Comparison of ENCODE assay signal across 8 cellular contexts in the genomic region with DNA sequence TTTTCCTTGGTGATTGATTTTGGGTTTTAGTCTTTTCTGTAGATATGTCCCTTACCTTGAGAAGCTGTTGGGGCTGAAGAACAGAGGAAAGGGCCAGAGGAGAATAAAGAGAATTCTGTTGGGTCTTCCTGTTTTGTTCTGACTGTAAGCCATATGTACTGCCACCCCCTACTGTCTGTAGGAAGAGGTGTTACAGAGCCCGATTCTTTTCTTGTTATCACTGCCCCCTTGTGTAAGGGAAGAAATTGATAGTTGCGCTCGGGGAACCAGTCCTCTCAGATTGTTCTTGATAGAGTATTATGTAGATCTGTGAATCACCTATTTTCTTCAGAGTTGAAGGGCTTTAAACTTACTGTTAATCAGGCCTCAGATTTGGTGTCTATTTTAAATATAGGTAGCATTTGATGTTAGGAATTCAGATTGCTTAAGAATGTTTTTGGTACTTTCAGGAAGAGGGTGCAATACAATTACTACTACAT. TPM values are rescaled to one million over a fixed set of nuclear protein-coding genes. Genes with fewer than 3 reads are reported as not detected.
A peak's percentile ranks its signal among the peaks of the same experiment; 100 is the strongest.
DNase-seq lines count a peak whose midpoint lies in the region; ATAC-seq and TF ChIP-seq lines count a peak whose summit lies in the region.

No MANE protein-coding gene starts in this region.

- no peak overlapping the region for H3K27ac ChIP-seq in CD4-positive, alpha-beta T cell (ENCODE audit: low read depth, low read length)
- no peak overlapping the region for H3K27ac ChIP-seq in tibial artery

- no peaks in the 10 kb centered on the region for H3K9me3 Mint-ChIP-seq in CD4-positive, alpha-beta T cell
- H3K9me3 Mint-ChIP-seq in activated CD4-positive, alpha-beta memory T cell treated with anti-CD3 and anti-CD28 coated beads, Interleukin-2, amount 10 ng/mL, durations not matched to agents 7 days and 5 days: no peaks in the 10 kb centered on the region
- no peaks in the 10 kb centered on the region for H3K9me3 Mint-ChIP-seq in naive thymus-derived CD8-positive, alpha-beta T cell

- H3K4me3 ChIP-seq in epithelial cell of proximal tubule (ENCODE audit: low read depth, low read length) (peak overlapping the region; percentile 90), tibial artery (no peak overlapping the region)

- H3K36me3 ChIP-seq in tibial artery: no peaks in the 10 kb centered on the region

- CTCF ChIA-PET in CD4-positive, alpha-beta T cell (lab: Charles Lee): interaction anchor here (1.0 kb wide), 1 partner anchor 127 kb away, joined by 3 read pairs; no protein-coding TSS in a partner anchor
- CTCF ChIA-PET in activated CD4-positive, alpha-beta memory T cell treated with anti-CD3 and anti-CD28 coated beads, Interleukin-2, amount 10 ng/mL, durations not matched to agents 7 days and 5 days (lab: Charles Lee): interaction anchor here (0.6 kb wide), 1 partner anchor 266 kb away, joined by 3 read pairs; no protein-coding TSS in a partner anchor

- no peaks in the 10 kb centered on the region for H3K27me3 ChIP-seq in CD4-positive, alpha-beta T cell (ENCODE audit: control insufficient read depth, insufficient read depth, low read length)
- H3K27me3 ChIP-seq in tibial artery: no peaks in the 10 kb centered on the region

- POLR2A ChIA-PET in CD4-positive, alpha-beta T cell (lab: Charles Lee): no interaction called here
- POLR2A ChIA-PET in activated CD4-positive, alpha-beta memory T cell treated with anti-CD3 and anti-CD28 coated beads, Interleukin-2, amount 10 ng/mL, durations not matched to agents 7 days and 5 days (lab: Charles Lee): interaction anchor here (0.6 kb wide), 1 partner anchor 410 kb away, joined by 3 read pairs; no protein-coding TSS in a partner anchor
- POLR2A ChIA-PET in naive thymus-derived CD8-positive, alpha-beta T cell (lab: Charles Lee): no interaction called here

- peaks cover 0 to 20% (median 15%) of the 10 kb centered on the region in 4 donors for H3K4me1 ChIP-seq in tibial artery

- peak overlapping the region; percentile 87 for H3K4me3 Mint-ChIP-seq in CD4-positive, alpha-beta T cell
- peak overlapping the region; percentile 25 for H3K4me3 Mint-ChIP-seq in activated CD4-positive, alpha-beta memory T cell treated with anti-CD3 and anti-CD28 coated beads, Interleukin-2, amount 10 ng/mL, durations not matched to agents 7 days and 5 days
- H3K4me3 Mint-ChIP-seq in naive thymus-derived CD8-positive, alpha-beta T cell: peak overlapping the region; percentile 4 to 80 (median 61)

- H3K27me3 Mint-ChIP-seq in CD4-positive, alpha-beta T cell: no peaks in the 10 kb centered on the region
- H3K27me3 Mint-ChIP-seq in activated CD4-positive, alpha-beta memory T cell treated with anti-CD3 and anti-CD28 coated beads, Interleukin-2, amount 10 ng/mL, durations not matched to agents 7 days and 5 days: peaks cover 28% of the 10 kb centered on the region
- H3K27me3 Mint-ChIP-seq in naive thymus-derived CD8-positive, alpha-beta T cell: no peaks in the 10 kb centered on the region

- H3K4me1 Mint-ChIP-seq in CD4-positive, alpha-beta T cell (ENCODE audit: low read depth): peaks cover 37% of the 10 kb centered on the region
- H3K4me1 Mint-ChIP-seq in activated CD4-positive, alpha-beta memory T cell treated with anti-CD3 and anti-CD28 coated beads, Interleukin-2, amount 10 ng/mL, durations not matched to agents 7 days and 5 days: peaks cover 25% of the 10 kb centered on the region
- H3K4me1 Mint-ChIP-seq in naive thymus-derived CD8-positive, alpha-beta T cell: peaks cover 25 to 38% (median 33%) of the 10 kb centered on the region in 4 donors

- ATAC-seq in CD4-positive, alpha-beta T cell (ENCODE audit: poor library complexity): peak; percentile 56
- ATAC-seq in GM19324 (IDR thresholded peaks at IDR 0.05; ENCODE audit: low FRiP score, unreplicated experiment): peak; percentile 65
- peak; percentile 65 for ATAC-seq in HG03575 (IDR thresholded peaks at IDR 0.05; ENCODE audit: extremely low read depth, insufficient number of reproducible peaks, low FRiP score, unreplicated experiment)
- peak; percentile 43 to 50 for ATAC-seq in naive thymus-derived CD8-positive, alpha-beta T cell

- intact Hi-C loops in CD4-positive, alpha-beta T cell (cut with DNase I, micrococcal nuclease): loop anchor here (1.0 to 10.0 kb wide), 8 partner anchors 264 to 1044 kb away; a partner anchor contains a TSS
- intact Hi-C loops in tibial artery (cut with DNase I; ENCODE audit: low total_unique reads): loop anchor here (5.0 kb wide), 1 partner anchor 266 kb away; no protein-coding TSS in a partner anchor

- peak overlapping the region; percentile 68 for H3K27ac Mint-ChIP-seq in CD4-positive, alpha-beta T cell
- no peak overlapping the region for H3K27ac Mint-ChIP-seq in activated CD4-positive, alpha-beta memory T cell treated with anti-CD3 and anti-CD28 coated beads, Interleukin-2, amount 10 ng/mL, durations not matched to agents 7 days and 5 days
- H3K27ac Mint-ChIP-seq in naive thymus-derived CD8-positive, alpha-beta T cell: peak overlapping the region in 6 of 10 donors; percentile 23 to 81 (median 66)

- peak; percentile 91 for TF ChIP-seq CTCF in CD4-positive, alpha-beta T cell (IDR thresholded peaks at IDR 0.05)
- TF ChIP-seq CTCF in epithelial cell of proximal tubule (conservative IDR thresholded peaks at IDR 0.05; ENCODE audit: low read depth, low read length): peak; percentile 95
- peak; percentile 63 to 76 for TF ChIP-seq CTCF in tibial artery (IDR thresholded peaks at IDR 0.05)

- peak in 9 of 10 experiments; percentile 13 to 49 (median 24) for DNase-seq in CD4-positive, alpha-beta T cell
- peak; percentile 96 for DNase-seq in NCI-H526 treated with DMSO at 0.1 percent for 48 hours (lab: John Stamatoyannopoulos, UW)
- peak; percentile 53 for DNase-seq in activated CD4-positive, alpha-beta memory T cell treated with anti-CD3 and anti-CD28 coated beads, Interleukin-2, amount 10 ng/mL, durations not matched to agents 7 days and 5 days
- DNase-seq in epithelial cell of proximal tubule (ENCODE audit: low read depth): peak; percentile 72
- peak in 9 of 10 donors; percentile 36 to 80 (median 64) for DNase-seq in naive thymus-derived CD8-positive, alpha-beta T cell
- peak in 1 of 2 donors; percentile 29 for DNase-seq in tibial artery

- H3K36me3 Mint-ChIP-seq in CD4-positive, alpha-beta T cell (ENCODE audit: low read depth): peaks cover 6% of the 10 kb centered on the region
- H3K36me3 Mint-ChIP-seq in activated CD4-positive, alpha-beta memory T cell treated with anti-CD3 and anti-CD28 coated beads, Interleukin-2, amount 10 ng/mL, durations not matched to agents 7 days and 5 days (ENCODE audit: low read depth): no peaks in the 10 kb centered on the region
- no peaks in the 10 kb centered on the region for H3K36me3 Mint-ChIP-seq in naive thymus-derived CD8-positive, alpha-beta T cell

- H3K9me3 ChIP-seq in CD4-positive, alpha-beta T cell (ENCODE audit: control insufficient read depth, low read length): no peaks in the 10 kb centered on the region
- H3K9me3 ChIP-seq in tibial artery: no peaks in the 10 kb centered on the region

RNA-seq across cellular contexts. Expression of a gene that starts 2.4 kb away (rescaled TPM):
- total RNA-seq in CD4-positive, alpha-beta T cell: 10 to 100 TPM; 29.1 to 33.7 TPM
- total RNA-seq in activated CD4-positive, alpha-beta memory T cell treated with anti-CD3 and anti-CD28 coated beads, Interleukin-2, amount 10 ng/mL, durations not matched to agents 7 days and 5 days: 10 to 100 TPM in 1 of 2 experiments, 1 to 10 TPM in 1; 9.0 to 10.6 TPM
- 8.5 and 31.1 TPM in 2 replicates for total RNA-seq in epithelial cell of proximal tubule
- 10 to 100 TPM; 35.8 to 39.6 TPM for total RNA-seq in naive thymus-derived CD8-positive, alpha-beta T cell
- polyA plus RNA-seq in naive thymus-derived CD8-positive, alpha-beta T cell: 1 to 10 TPM; 4.0 to 6.0 (median 5.3) TPM

Comparison
In these comparisons a context has a peak if more than half of its experiments do, and no peak if none do; other contexts are left out.
1. H3K4me3 Mint-ChIP-seq: peak in every context shown above with its lines; median percentile 87 in CD4-positive, alpha-beta T cell; 61 in naive thymus-derived CD8-positive, alpha-beta T cell; 25 in activated CD4-positive, alpha-beta memory T cell treated with anti-CD3 and anti-CD28 coated beads, Interleukin-2, amount 10 ng/mL, durations not matched to agents 7 days and 5 days.